In genomic region chr2:170054996-170055395, GRCh38 we compare ENCODE assay signal across 16 cellular contexts.
DNase-seq lines count a peak whose midpoint lies in the region; ATAC-seq and TF ChIP-seq lines count a peak whose summit lies in the region.
"Had no signal": no experiment of that assay in that cellular context is flagged by ENCODE, and none has a peak within 500 bp of the region (broad histone marks: within the 10 kb centered on the region; RNA-seq: fewer than 3 reads in every experiment).

No MANE protein-coding gene starts in this region.

- POLR2A ChIA-PET in WTC11 (lab: Charles Lee): no interaction called here

- peak overlapping the region; percentile 62 for H3K27ac ChIP-seq in iPS-20b (ENCODE audit: low read length)
- H3K27ac ChIP-seq: BLaER1, C4-2B had no signal

- H3K4me1 Mint-ChIP-seq in WTC11: peaks cover 10% of the 10 kb centered on the region

- H3K27me3 ChIP-seq in iPS-20b (ENCODE audit: insufficient read depth, low read length): no peaks in the 10 kb centered on the region
- H3K27me3 ChIP-seq: BLaER1 had no signal

- no peaks in the 10 kb centered on the region for H3K27me3 Mint-ChIP-seq in WTC11 (ENCODE audit: low read depth)
- H3K27me3 Mint-ChIP-seq: B cell; CD4-positive, CD25-positive, alpha-beta regulatory T cell had no signal

- TF ChIP-seq CTCF in WTC11 (IDR thresholded peaks at IDR 0.05): no peak

- no peaks in the 10 kb centered on the region for H3K36me3 ChIP-seq in iPS-20b (ENCODE audit: insufficient read depth, low read depth, low read length)

- no peak overlapping the region for H3K4me3 Mint-ChIP-seq in WTC11
- H3K4me3 Mint-ChIP-seq: B cell; CD4-positive, CD25-positive, alpha-beta regulatory T cell; CD8-positive, alpha-beta T cell had no signal

- 0 out of 2 replicates have a peak overlapping the region, but pooled peaks have one; percentile 69 for H3K27ac Mint-ChIP-seq in WTC11
- H3K27ac Mint-ChIP-seq: B cell; CD4-positive, CD25-positive, alpha-beta regulatory T cell; CD8-positive, alpha-beta T cell had no signal

- no peak overlapping the region for H3K9ac ChIP-seq in iPS-20b (ENCODE audit: low read depth, low read length)
- H3K9ac ChIP-seq: BLaER1 had no signal

- no peak overlapping the region for H3K4me3 ChIP-seq in iPS-20b (ENCODE audit: low read length)
- H3K4me3 ChIP-seq: BLaER1 had no signal

- H3K9me3 ChIP-seq in iPS-20b (ENCODE audit: insufficient read depth, low read depth, low read length): no peaks in the 10 kb centered on the region
- H3K9me3 ChIP-seq: BLaER1, Caco-2 had no signal

- DNase-seq in HUDEP-2 (lab: John Stamatoyannopoulos, UW; ENCODE audit: unreplicated experiment in 76 of 76) (peak in 56 of 76 experiments; percentile 2 to 66 (median 26)), WTC11 (ENCODE audit: low spot score) (no peak), 8988T (no peak)
- DNase-seq: Caco-2; CD4-positive, CD25-positive, alpha-beta regulatory T cell; CD8-positive, alpha-beta T cell; DMS153; DND-41; H7; HCEC 1CT had no signal

- no peaks in the 10 kb centered on the region for H3K36me3 Mint-ChIP-seq in WTC11

- CTCF ChIA-PET in WTC11 (lab: Charles Lee): no interaction called here

- peak; percentile 24; the same call in 1 of the 2 replicates for ATAC-seq in WTC11
- ATAC-seq in esophagus mucosa: no peak
- no peak for ATAC-seq in HG02840 (IDR thresholded peaks at IDR 0.05; ENCODE audit: low FRiP score, unreplicated experiment)
- ATAC-seq: CD8-positive, alpha-beta T cell had no signal

- no peaks in the 10 kb centered on the region for H3K9me3 Mint-ChIP-seq in WTC11
- H3K9me3 Mint-ChIP-seq: CD4-positive, CD25-positive, alpha-beta regulatory T cell; CD8-positive, alpha-beta T cell had no signal

- no peaks in the 10 kb centered on the region for H3K4me1 ChIP-seq in iPS-20b (ENCODE audit: insufficient read depth, low read length)
- H3K4me1 ChIP-seq: Caco-2 had no signal

TF ChIP-seq in WTC11, 78 proteins besides CTCF, POLR2A, EP300 and RAD21:
- TF ChIP-seq OVOL2 (CRISPR knock-in tag; IDR thresholded peaks at IDR 0.05; ENCODE audit: borderline replicate concordance) (no peak), ZMAT4 (CRISPR knock-in tag; IDR thresholded peaks at IDR 0.05) (no peak), ZBTB21 (CRISPR knock-in tag; IDR thresholded peaks at IDR 0.05; ENCODE audit: borderline replicate concordance) (no peak), TEAD1 (CRISPR knock-in tag; IDR thresholded peaks at IDR 0.05) (no peak), E2F1 (CRISPR knock-in tag; IDR thresholded peaks at IDR 0.05) (no peak), ZNF138 (CRISPR knock-in tag; conservative IDR thresholded peaks at IDR 0.05) (no peak), NFE2L1 (CRISPR knock-in tag; IDR thresholded peaks at IDR 0.05) (no peak), HMGA2 (CRISPR knock-in tag; IDR thresholded peaks at IDR 0.05) (no peak), IRF1 (CRISPR knock-in tag; IDR thresholded peaks at IDR 0.05) (no peak), ATF3 (CRISPR knock-in tag; conservative IDR thresholded peaks at IDR 0.05) (no peak), USF1 (CRISPR knock-in tag; IDR thresholded peaks at IDR 0.05) (no peak), ELF4 (CRISPR knock-in tag; IDR thresholded peaks at IDR 0.05; ENCODE audit: low read depth) (no peak), AFF4 (CRISPR knock-in tag; IDR thresholded peaks at IDR 0.05; ENCODE audit: borderline replicate concordance) (no peak)

Comparison
In these comparisons a context has a peak if more than half of its experiments do, and no peak if none do; other contexts are left out.
1. DNase-seq: peak in HUDEP-2 (56 of 76); none in WTC11 (single experiment) and 8988T (single experiment).